Comparison of ENCODE assay signal across 17 cellular contexts in genomic region chr11:113198907-113199660, GRCh38.
"Had no signal": no experiment of that assay in that cellular context is flagged by ENCODE, and none has a peak within 500 bp of the region (broad histone marks: within the 10 kb centered on the region; RNA-seq: fewer than 3 reads in every experiment).

No MANE protein-coding gene starts in this region.

- H3K27ac Mint-ChIP-seq: activated CD4-positive, alpha-beta memory T cell treated with anti-CD3 and anti-CD28 coated beads for 36 hours; activated naive CD8-positive, alpha-beta T cell; natural killer cell treated with Interleukin-12 subunit alpha and Interleukin-12 subunit beta and Interleukin-15 and Interleukin-18, amount 100 ng/mL, for 72 hours; stimulated activated naive CD8-positive, alpha-beta T cell treated with anti-CD3 and anti-CD28 coated beads, Interleukin-15, amount 100 ng/mL, for 72 hours; T-cell had no signal

- H3K27ac ChIP-seq: gastroesophageal sphincter, lower lobe of right lung, thyroid gland, VCaP had no signal

- H3K4me1 Mint-ChIP-seq: stimulated activated naive CD8-positive, alpha-beta T cell treated with anti-CD3 and anti-CD28 coated beads, Interleukin-15, amount 100 ng/mL, for 72 hours; T-cell had no signal

- H3K36me3 ChIP-seq: breast epithelium, lower lobe of right lung, thyroid gland, uterus had no signal

- H3K27me3 Mint-ChIP-seq: natural killer cell treated with Interleukin-12 subunit alpha and Interleukin-12 subunit beta and Interleukin-15 and Interleukin-18, amount 100 ng/mL, for 72 hours had no signal

- H3K4me3 Mint-ChIP-seq: activated CD4-positive, alpha-beta memory T cell treated with anti-CD3 and anti-CD28 coated beads for 36 hours; activated naive CD8-positive, alpha-beta T cell; activated T-cell treated with anti-CD3 and anti-CD28 coated beads, Interleukin-2, amount 50 U/mL, for 4 hours; natural killer cell treated with Interleukin-12 subunit alpha and Interleukin-12 subunit beta and Interleukin-15 and Interleukin-18, amount 100 ng/mL, for 72 hours; stimulated activated naive CD8-positive, alpha-beta T cell treated with anti-CD3 and anti-CD28 coated beads, Interleukin-15, amount 100 ng/mL, for 72 hours; T-cell had no signal

- ATAC-seq: activated T-cell treated with anti-CD3 and anti-CD28 coated beads, Interleukin-2, amount 50 U/mL, for 4 hours; gastroesophageal sphincter; left cardiac atrium; lower lobe of right lung; natural killer cell treated with Interleukin-12 subunit alpha and Interleukin-12 subunit beta and Interleukin-15 and Interleukin-18, amount 100 ng/mL, for 72 hours; stimulated activated naive CD8-positive, alpha-beta T cell treated with anti-CD3 and anti-CD28 coated beads, Interleukin-15, amount 100 ng/mL, for 72 hours; T-cell had no signal

- H3K4me1 ChIP-seq: breast epithelium, lower lobe of right lung, thyroid gland had no signal

- H3K9me3 ChIP-seq: breast epithelium, gastroesophageal sphincter, lower lobe of right lung, thyroid gland, uterus had no signal

- H3K9me3 Mint-ChIP-seq: activated CD4-positive, alpha-beta memory T cell treated with anti-CD3 and anti-CD28 coated beads for 36 hours; activated T-cell treated with anti-CD3 and anti-CD28 coated beads, Interleukin-2, amount 50 U/mL, for 4 hours; natural killer cell treated with Interleukin-12 subunit alpha and Interleukin-12 subunit beta and Interleukin-15 and Interleukin-18, amount 100 ng/mL, for 72 hours; stimulated activated naive CD8-positive, alpha-beta T cell treated with anti-CD3 and anti-CD28 coated beads, Interleukin-15, amount 100 ng/mL, for 72 hours; T-cell had no signal

- H3K4me3 ChIP-seq: breast epithelium, gastroesophageal sphincter, lower lobe of right lung, thyroid gland, uterus had no signal

- DNase-seq: activated CD4-positive, alpha-beta memory T cell treated with anti-CD3 and anti-CD28 coated beads for 36 hours; activated effector memory CD4-positive, alpha-beta T cell treated with anti-CD3 and anti-CD28 coated beads, Interleukin-2, amount 50 U/mL, for 16 hours; activated T-cell treated with anti-CD3 and anti-CD28 coated beads, Interleukin-2, amount 50 U/mL, for 4 hours; left cardiac atrium; lower lobe of right lung; occipital lobe; stimulated activated CD4-positive, alpha-beta T cell treated with anti-CD3 and anti-CD28 coated beads, Interleukin-4, amount 100 ng/mL, for 4 hours; stimulated activated naive CD8-positive, alpha-beta T cell treated with anti-CD3 and anti-CD28 coated beads, Interleukin-15, amount 100 ng/mL, for 72 hours; T-cell; T1000; thyroid gland; uterus had no signal

- H3K36me3 Mint-ChIP-seq: activated CD4-positive, alpha-beta memory T cell treated with anti-CD3 and anti-CD28 coated beads for 36 hours; activated naive CD8-positive, alpha-beta T cell; natural killer cell treated with Interleukin-12 subunit alpha and Interleukin-12 subunit beta and Interleukin-15 and Interleukin-18, amount 100 ng/mL, for 72 hours; T-cell had no signal

- H3K27me3 ChIP-seq: breast epithelium, gastroesophageal sphincter, thyroid gland, uterus had no signal
